12 cellular contexts compared by ENCODE assay signal in genomic region chr2:40251146-40251545, GRCh38.
DNase-seq lines count a peak whose midpoint lies in the region; ATAC-seq lines count a peak whose summit lies in the region.
"Had no signal": no experiment of that assay in that cellular context is flagged by ENCODE, and none has a peak within 500 bp of the region (broad histone marks: within the 10 kb centered on the region; RNA-seq: fewer than 3 reads in every experiment).

No MANE protein-coding gene starts in this region.

- CTCF ChIA-PET in CD4-positive, alpha-beta memory T cell (lab: Charles Lee; ENCODE audit: partially characterized antibody): no interaction called here

- H3K9me3 Mint-ChIP-seq in CD4-positive, alpha-beta memory T cell: no peaks in the 10 kb centered on the region
- H3K9me3 Mint-ChIP-seq: naive B cell had no signal

- intact Hi-C loops in left colon (cut with DNase I, micrococcal nuclease): no loop called here
- intact Hi-C loops in CD4-positive, alpha-beta memory T cell (cut with micrococcal nuclease): no loop called here

- POLR2A ChIA-PET in CD4-positive, alpha-beta memory T cell (lab: Charles Lee; ENCODE audit: partially characterized antibody): no interaction called here

- H3K4me1 ChIP-seq in effector memory CD4-positive, alpha-beta T cell (ENCODE audit: control insufficient read depth, insufficient read depth, low read length, poor library complexity, severe bottlenecking): no peaks in the 10 kb centered on the region
- no peaks in the 10 kb centered on the region for H3K4me1 ChIP-seq in CD4-positive, alpha-beta memory T cell (ENCODE audit: insufficient read depth, low read length)

- no peak overlapping the region for H3K27ac ChIP-seq in effector memory CD4-positive, alpha-beta T cell (ENCODE audit: insufficient read depth, low read length, poor library complexity, severe bottlenecking)
- no peak overlapping the region for H3K27ac ChIP-seq in CD4-positive, alpha-beta memory T cell (ENCODE audit: low read depth, low read length)
- H3K27ac ChIP-seq: epithelial cell of prostate, SJSA1, VCaP had no signal

- DNase-seq in D341Med (ENCODE audit: low spot score) (peak; percentile 39), NCI-H1436 (lab: John Stamatoyannopoulos, UW) (peak; percentile 92), NCI-H774 (lab: John Stamatoyannopoulos, UW) (peak; percentile 91), left colon (no peak), midbrain (lab: John Stamatoyannopoulos, UW) (no peak)
- DNase-seq in effector memory CD4-positive, alpha-beta T cell: no peak
- no peak for DNase-seq in CD4-positive, alpha-beta memory T cell
- DNase-seq: naive B cell had no signal

- H3K27ac Mint-ChIP-seq in CD4-positive, alpha-beta memory T cell: no peak overlapping the region

- H3K27me3 ChIP-seq in effector memory CD4-positive, alpha-beta T cell (replicated peaks; ENCODE audit: control insufficient read depth, insufficient read depth, low read length, poor library complexity, severe bottlenecking): no peaks in the 10 kb centered on the region
- H3K27me3 ChIP-seq in CD4-positive, alpha-beta memory T cell (ENCODE audit: insufficient read depth, low read length): no peaks in the 10 kb centered on the region
- H3K27me3 ChIP-seq: SJSA1 had no signal

- no peak overlapping the region for H3K4me3 Mint-ChIP-seq in CD4-positive, alpha-beta memory T cell
- H3K4me3 Mint-ChIP-seq: naive B cell had no signal

- no peaks in the 10 kb centered on the region for H3K9me3 ChIP-seq in effector memory CD4-positive, alpha-beta T cell (ENCODE audit: control insufficient read depth, low read length)
- no peaks in the 10 kb centered on the region for H3K9me3 ChIP-seq in CD4-positive, alpha-beta memory T cell (ENCODE audit: control insufficient read depth in 1 of 2, low read length in 2 of 2)
- H3K9me3 ChIP-seq: SJSA1 had no signal

- no peak overlapping the region for H3K4me3 ChIP-seq in effector memory CD4-positive, alpha-beta T cell (ENCODE audit: insufficient read depth, low read depth, low read length, poor library complexity, severe bottlenecking)
- no peak overlapping the region for H3K4me3 ChIP-seq in CD4-positive, alpha-beta memory T cell (ENCODE audit: low read length in 2 of 2)
- H3K4me3 ChIP-seq: SJSA1 had no signal

- H3K36me3 Mint-ChIP-seq in CD4-positive, alpha-beta memory T cell: no peaks in the 10 kb centered on the region
- H3K36me3 Mint-ChIP-seq: naive B cell had no signal

- no peaks in the 10 kb centered on the region for H3K4me1 Mint-ChIP-seq in CD4-positive, alpha-beta memory T cell
- H3K4me1 Mint-ChIP-seq: naive B cell had no signal

- no peaks in the 10 kb centered on the region for H3K27me3 Mint-ChIP-seq in CD4-positive, alpha-beta memory T cell
- H3K27me3 Mint-ChIP-seq: naive B cell had no signal

- H3K36me3 ChIP-seq in effector memory CD4-positive, alpha-beta T cell (ENCODE audit: control insufficient read depth, insufficient read depth, low read length): no peaks in the 10 kb centered on the region
- H3K36me3 ChIP-seq in CD4-positive, alpha-beta memory T cell (ENCODE audit: insufficient read depth, low read length): no peaks in the 10 kb centered on the region
- H3K36me3 ChIP-seq: SJSA1 had no signal

- ATAC-seq in left colon (peak; percentile 57), GM19397 (IDR thresholded peaks at IDR 0.05; ENCODE audit: unreplicated experiment) (no peak)

Comparison
In these comparisons a context has a peak if more than half of its experiments do, and no peak if none do; other contexts are left out.
1. DNase-seq: peak in D341Med (single experiment), NCI-H1436 (single experiment) and NCI-H774 (single experiment); none in left colon (0 of 2), effector memory CD4-positive, alpha-beta T cell (0 of 3), CD4-positive, alpha-beta memory T cell (0 of 5) and midbrain (single experiment).